Comparison of ENCODE assay signal across 18 cellular contexts in the genomic region with DNA sequence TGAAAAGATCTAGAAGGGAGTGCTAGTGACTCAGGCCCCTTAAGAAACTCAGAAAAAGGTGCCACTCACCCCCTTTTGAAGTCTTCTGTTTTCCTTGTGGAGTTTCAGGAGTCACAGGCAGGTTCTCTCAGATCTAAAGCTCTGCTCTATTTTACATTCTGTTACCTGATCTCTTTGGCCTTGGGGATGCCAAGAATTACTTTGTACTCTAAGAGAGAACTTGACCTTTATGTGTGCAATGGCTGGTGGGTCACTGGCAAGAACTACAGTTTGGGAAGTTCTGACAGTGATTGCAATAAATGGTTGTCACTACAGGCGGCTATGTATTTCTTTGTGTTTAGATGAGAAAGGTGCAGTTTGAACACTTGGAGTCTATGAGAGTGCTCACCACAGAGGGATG. TPM values are rescaled to one million over a fixed set of nuclear protein-coding genes. Genes with fewer than 3 reads are reported as not detected.
DNase-seq lines count a peak whose midpoint lies in the region; ATAC-seq and TF ChIP-seq lines count a peak whose summit lies in the region.
"Had no signal": no experiment of that assay in that cellular context is flagged by ENCODE, and none has a peak within 500 bp of the region (broad histone marks: within the 10 kb centered on the region; RNA-seq: fewer than 3 reads in every experiment).

No MANE protein-coding gene starts in this region.

- H3F3A ChIP-seq in MM.1S (ENCODE audit: insufficient read depth, low read length): 0 out of 2 replicates have a peak, but pooled peaks cover 4% of the 10 kb centered on the region

- H3K27me3 ChIP-seq in MM.1S (replicated peaks; ENCODE audit: insufficient read depth, low read length): no peaks in the 10 kb centered on the region
- no peaks in the 10 kb centered on the region for H3K27me3 ChIP-seq in skeletal muscle tissue (ENCODE audit: control insufficient read depth in 3 of 3, insufficient read depth in 3 of 3, low read length in 3 of 3)
- H3K27me3 ChIP-seq in aorta (ENCODE audit: control insufficient read depth in 1 of 2, insufficient read depth in 2 of 2, low read length in 1 of 2): no peaks in the 10 kb centered on the region
- H3K27me3 ChIP-seq: MG63, Peyer's patch, SJSA1 had no signal

- H3K79me2 ChIP-seq in MM.1S (ENCODE audit: low read length): no peaks in the 10 kb centered on the region

- H4K20me1 ChIP-seq in MM.1S (ENCODE audit: insufficient read depth, low read length): no peaks in the 10 kb centered on the region

- H3K27ac ChIP-seq in MM.1S (ENCODE audit: low read length) (peak overlapping the region; percentile 17; the same call in 1 of the 2 replicates), skeletal muscle tissue (ENCODE audit: low read depth, low read length) (peak overlapping the region; percentile 89), aorta (ENCODE audit: low read depth in 1 of 2, low read length in 2 of 2) (no peak overlapping the region)
- H3K27ac ChIP-seq: A549, Peyer's patch, SJSA1 had no signal

- ATAC-seq in Right ventricle myocardium superior (ENCODE audit: poor library complexity): peak; percentile 43
- ATAC-seq in Right ventricle myocardium inferior: no peak
- ATAC-seq in central memory CD8-positive, alpha-beta T cell (replicated peaks; ENCODE audit: extremely low read depth, poor library complexity, severe bottlenecking): no peak
- no peak for ATAC-seq in aorta (ENCODE audit: low FRiP score)
- ATAC-seq: A549 had no signal

- H3K27me3 Mint-ChIP-seq in central memory CD8-positive, alpha-beta T cell: no peaks in the 10 kb centered on the region
- H3K27me3 Mint-ChIP-seq: B cell had no signal

- H3K36me3 Mint-ChIP-seq in central memory CD8-positive, alpha-beta T cell (ENCODE audit: insufficient read depth): peaks cover 5% of the 10 kb centered on the region
- H3K36me3 Mint-ChIP-seq: CD14-positive monocyte had no signal

- DNase-seq in Right ventricle myocardium superior (no peak), Right ventricle myocardium inferior (ENCODE audit: missing footprints) (no peak), MM.1S (no peak), aorta (no peak), NCI-H345 treated with DMSO at 0.1 percent for 48 hours (lab: John Stamatoyannopoulos, UW; ENCODE audit: unreplicated experiment) (no peak)
- DNase-seq in central memory CD8-positive, alpha-beta T cell (ENCODE audit: low spot score in 2 of 2): no peak
- DNase-seq: DMS53, GDM1, MG63, NCI-H1048, NCI-H1417 treated with DMSO at 0.1 percent for 48 hours, NCI-H187, Peyer's patch had no signal

- H3K4me1 Mint-ChIP-seq in central memory CD8-positive, alpha-beta T cell: peaks cover 26% of the 10 kb centered on the region
- H3K4me1 Mint-ChIP-seq: B cell, CD14-positive monocyte had no signal

- no peaks in the 10 kb centered on the region for H3K9me3 Mint-ChIP-seq in central memory CD8-positive, alpha-beta T cell

- no peak overlapping the region; the same call in 1 of the 2 replicates for H2AFZ ChIP-seq in MM.1S (ENCODE audit: low read length)

- intact Hi-C loops in Right ventricle myocardium superior (cut with DNase I): no loop called here
- intact Hi-C loops in Right ventricle myocardium inferior (cut with DNase I): no loop called here
- intact Hi-C loops in aorta (cut with DNase I): no loop called here

- no peak overlapping the region for H3K4me3 Mint-ChIP-seq in central memory CD8-positive, alpha-beta T cell
- H3K4me3 Mint-ChIP-seq: B cell, CD14-positive monocyte had no signal

- no peaks in the 10 kb centered on the region for H3K9me2 ChIP-seq in MM.1S (replicated peaks; ENCODE audit: insufficient read depth, low read length)

- no peak for TF ChIP-seq CTCF in MM.1S (IDR thresholded peaks at IDR 0.05; ENCODE audit: low read length)

- H3K4me2 ChIP-seq in MM.1S (ENCODE audit: low read depth, low read length): no peak overlapping the region
- H3K4me2 ChIP-seq: A549 had no signal

- no peak overlapping the region for H3K9ac ChIP-seq in MM.1S (ENCODE audit: low read length)
- peak overlapping the region; percentile 70 to 79 (median 76) for H3K9ac ChIP-seq in skeletal muscle tissue (ENCODE audit: low read depth in 1 of 3, low read length in 3 of 3)

- H3K9me3 ChIP-seq in MM.1S (replicated peaks; ENCODE audit: insufficient read depth, low read length) (no peaks in the 10 kb centered on the region), skeletal muscle tissue (ENCODE audit: control insufficient read depth in 3 of 3, low read length in 3 of 3) (no peaks in the 10 kb centered on the region), aorta (ENCODE audit: control insufficient read depth, low read length) (peaks cover 2% of the 10 kb centered on the region)
- H3K9me3 ChIP-seq: A549, MG63, Peyer's patch, SJSA1 had no signal

- WGBS in aorta, 2 donors: 41 to 97% methylated on average over 1 of the region's 1 CpG

- peak overlapping the region; percentile 5 for H3K27ac Mint-ChIP-seq in central memory CD8-positive, alpha-beta T cell (ENCODE audit: low read depth)
- H3K27ac Mint-ChIP-seq: B cell had no signal

- peaks cover 30% of the 10 kb centered on the region for H3K4me1 ChIP-seq in MM.1S (ENCODE audit: low read length)
- peaks cover 7 to 16% (median 15%) of the 10 kb centered on the region in 3 donors for H3K4me1 ChIP-seq in skeletal muscle tissue (ENCODE audit: control insufficient read depth in 3 of 3, insufficient read depth in 3 of 3, low read length in 3 of 3)
- peaks cover 5 to 11% of the 10 kb centered on the region in 2 donors for H3K4me1 ChIP-seq in aorta (ENCODE audit: control insufficient read depth in 1 of 2, insufficient read depth in 2 of 2, low read length in 2 of 2)
- H3K4me1 ChIP-seq: A549, Peyer's patch, SJSA1 had no signal

- no peaks in the 10 kb centered on the region for H3K36me3 ChIP-seq in MM.1S (replicated peaks; ENCODE audit: insufficient read depth, low read length)
- H3K36me3 ChIP-seq in skeletal muscle tissue (ENCODE audit: control insufficient read depth in 3 of 3, insufficient read depth in 3 of 3, low read length in 3 of 3): no peaks in the 10 kb centered on the region
- no peaks in the 10 kb centered on the region for H3K36me3 ChIP-seq in aorta (ENCODE audit: control insufficient read depth in 1 of 2, insufficient read depth in 2 of 2, low read length in 1 of 2)
- H3K36me3 ChIP-seq: MG63, Peyer's patch, SJSA1 had no signal

- no peak overlapping the region for H3K4me3 ChIP-seq in MM.1S (ENCODE audit: low read length)
- H3K4me3 ChIP-seq in skeletal muscle tissue (ENCODE audit: low read length in 3 of 3): peak overlapping the region; percentile 38 to 67 (median 60)
- H3K4me3 ChIP-seq in aorta (ENCODE audit: low read length in 2 of 2): no peak overlapping the region
- H3K4me3 ChIP-seq: A549, MG63, Peyer's patch, SJSA1 had no signal

RNA-seq across cellular contexts. Expression of a gene that starts 24.2 kb away (rescaled TPM):
- total RNA-seq in Right ventricle myocardium superior (18.3 TPM), Right ventricle myocardium inferior (20.0 TPM), skeletal muscle tissue (25.1 TPM), aorta (10 to 100 TPM; 20.4 to 27.0 TPM)
- polyA plus RNA-seq in aorta: 10 to 100 TPM; 10.1 to 11.7 TPM

Comparison
In these comparisons a context has a peak if more than half of its experiments do, and no peak if none do; other contexts are left out.
1. H3K27ac ChIP-seq: peak in MM.1S (single experiment) and skeletal muscle tissue (single experiment); none in aorta (0 of 2).
2. H3K4me3 ChIP-seq: peak in skeletal muscle tissue (3 of 3); none in MM.1S (single experiment) and aorta (0 of 2).